In genomic region chr16:15606521-15607220, GRCh38 we compare ENCODE assay signal across 18 cellular contexts. TPM values are rescaled to one million over a fixed set of nuclear protein-coding genes. Genes with fewer than 3 reads are reported as not detected.
DNase-seq lines count a peak whose midpoint lies in the region; ATAC-seq and TF ChIP-seq lines count a peak whose summit lies in the region.
"Had no signal": no experiment of that assay in that cellular context is flagged by ENCODE, and none has a peak within 500 bp of the region (broad histone marks: within the 10 kb centered on the region; RNA-seq: fewer than 3 reads in every experiment).

No MANE protein-coding gene starts in this region.

- no peaks in the 10 kb centered on the region for H3K9me3 ChIP-seq in spleen
- H3K9me3 ChIP-seq in testis, result no peaks in the 10 kb centered on the region
- H3K9me3 ChIP-seq: A549, left lung, Peyer's patch had no signal

- WGBS in spleen, 5 donors, result 92 to 98% (median 97%) methylated on average over 5 of the region's 5 CpGs
- 95% methylated on average over 5 of the region's 5 CpGs for WGBS in testis, 2 donors

- peaks cover 6% of the 10 kb centered on the region for H3K4me1 Mint-ChIP-seq in activated CD8-positive, alpha-beta memory T cell treated with anti-CD3 and anti-CD28 coated beads, Interleukin-2, amount 10 ng/mL, durations not matched to agents 7 days and 5 days
- H3K4me1 Mint-ChIP-seq in activated CD4-positive, alpha-beta memory T cell treated with anti-CD3 and anti-CD28 coated beads for 36 hours (ENCODE audit: low read depth), result peaks cover 10% of the 10 kb centered on the region

- peak; percentile 3 for TF ChIP-seq CTCF in foreskin keratinocyte (conservative IDR thresholded peaks at IDR 0.05)
- TF ChIP-seq CTCF in spleen (IDR thresholded peaks at IDR 0.05 in 8 of 11, conservative IDR thresholded peaks at IDR 0.05 in 3 of 11), result no peak
- no peak for TF ChIP-seq CTCF in testis (IDR thresholded peaks at IDR 0.05)

- H3K4me3 ChIP-seq in spleen (no peak overlapping the region), testis (no peak overlapping the region)
- H3K4me3 ChIP-seq: A549, cardiac muscle cell, left lung, Peyer's patch had no signal

- POLR2A ChIA-PET in activated CD4-positive, alpha-beta memory T cell treated with anti-CD3 and anti-CD28 coated beads for 36 hours (lab: Charles Lee), result no interaction called here

- peaks cover 7% of the 10 kb centered on the region for H3K4me1 ChIP-seq in foreskin keratinocyte
- peaks cover 0 to 23% (median 12%) of the 10 kb centered on the region in 6 donors for H3K4me1 ChIP-seq in spleen
- peaks cover 8% of the 10 kb centered on the region for H3K4me1 ChIP-seq in testis
- H3K4me1 ChIP-seq: A549, Peyer's patch had no signal

- no peak for ATAC-seq in activated CD8-positive, alpha-beta memory T cell treated with anti-CD3 and anti-CD28 coated beads, Interleukin-2, amount 10 ng/mL, durations not matched to agents 7 days and 5 days
- peak; percentile 48 for ATAC-seq in foreskin keratinocyte
- no peak for ATAC-seq in GM19463 (IDR thresholded peaks at IDR 0.05; ENCODE audit: unreplicated experiment)
- ATAC-seq: A549 had no signal

- H3K4me3 Mint-ChIP-seq in activated CD8-positive, alpha-beta memory T cell treated with anti-CD3 and anti-CD28 coated beads, Interleukin-2, amount 10 ng/mL, durations not matched to agents 7 days and 5 days, result no peak overlapping the region
- no peak overlapping the region for H3K4me3 Mint-ChIP-seq in activated CD4-positive, alpha-beta memory T cell treated with anti-CD3 and anti-CD28 coated beads for 36 hours

- CTCF ChIA-PET in activated CD8-positive, alpha-beta memory T cell treated with anti-CD3 and anti-CD28 coated beads, Interleukin-2, amount 10 ng/mL, durations not matched to agents 7 days and 5 days (lab: Charles Lee), result no interaction called here
- CTCF ChIA-PET in activated CD4-positive, alpha-beta memory T cell treated with anti-CD3 and anti-CD28 coated beads for 36 hours (lab: Charles Lee), result interaction anchor here (0.9 kb wide), 1 partner anchor 37 kb away, joined by 4 read pairs; no protein-coding TSS in a partner anchor

- H3K27ac ChIP-seq in foreskin keratinocyte (no peak overlapping the region), spleen (peak overlapping the region in 7 of 8 donors; percentile 58 to 83 (median 67)), testis (peak overlapping the region in 1 of 2 donors; percentile 76)
- H3K27ac ChIP-seq: A549, cardiac muscle cell, Peyer's patch had no signal

- no peaks in the 10 kb centered on the region for H3K9me3 Mint-ChIP-seq in activated CD8-positive, alpha-beta memory T cell treated with anti-CD3 and anti-CD28 coated beads, Interleukin-2, amount 10 ng/mL, durations not matched to agents 7 days and 5 days (ENCODE audit: low read depth)
- H3K9me3 Mint-ChIP-seq in activated CD4-positive, alpha-beta memory T cell treated with anti-CD3 and anti-CD28 coated beads for 36 hours, result no peaks in the 10 kb centered on the region

- H3K27me3 ChIP-seq in foreskin keratinocyte (no peaks in the 10 kb centered on the region), spleen (replicated peaks in 1 of 7) (no peaks in the 10 kb centered on the region), testis (no peaks in the 10 kb centered on the region)
- H3K27me3 ChIP-seq: cardiac muscle cell, left lung, Peyer's patch had no signal

- intact Hi-C loops in activated CD4-positive, alpha-beta memory T cell treated with anti-CD3 and anti-CD28 coated beads for 36 hours (cut with micrococcal nuclease), result no loop called here
- intact Hi-C loops in spleen (cut with DNase I; ENCODE audit: low total_unique reads), result no loop called here
- intact Hi-C loops in testis (cut with DNase I; ENCODE audit: low total_unique reads), result no loop called here

- H3K27me3 Mint-ChIP-seq in activated CD8-positive, alpha-beta memory T cell treated with anti-CD3 and anti-CD28 coated beads, Interleukin-2, amount 10 ng/mL, durations not matched to agents 7 days and 5 days, result no peaks in the 10 kb centered on the region
- H3K27me3 Mint-ChIP-seq in activated CD4-positive, alpha-beta memory T cell treated with anti-CD3 and anti-CD28 coated beads for 36 hours, result no peaks in the 10 kb centered on the region

- DNase-seq in activated CD8-positive, alpha-beta memory T cell treated with anti-CD3 and anti-CD28 coated beads, Interleukin-2, amount 10 ng/mL, durations not matched to agents 7 days and 5 days, result no peak
- DNase-seq in activated CD8-positive, alpha-beta memory T cell treated with anti-CD3 and anti-CD28 coated beads, Interleukin-2, amount 50 U/mL, for 48 hours, result no peak
- no peak for DNase-seq in activated CD4-positive, alpha-beta memory T cell treated with anti-CD3 and anti-CD28 coated beads for 36 hours
- peak in 1 of 2 donors; percentile 13 for DNase-seq in foreskin keratinocyte
- no peak for DNase-seq in spleen
- DNase-seq in NCI-H524 (lab: John Stamatoyannopoulos, UW), result no peak
- DNase-seq in testis, result no peak
- DNase-seq: activated CD4-positive, CD25-positive, alpha-beta regulatory T cell treated with anti-CD3 and anti-CD28 coated beads, Interleukin-2, amount 50 U/mL, for 72 hours; left lung; NCI-H2029 treated with DMSO at 0.1 percent for 48 hours; NCI-H69; Peyer's patch; retina; stimulated activated CD4-positive, alpha-beta T cell treated with anti-CD3 and anti-CD28 coated beads, Interleukin-1b, Interleukin-23, amount 100 ng/mL, for 48 hours had no signal

- no peak for TF ChIP-seq POLR2A in spleen (IDR thresholded peaks at IDR 0.05)
- no peak for TF ChIP-seq POLR2A in testis (IDR thresholded peaks at IDR 0.05)

- peaks cover 61% of the 10 kb centered on the region for H3K36me3 Mint-ChIP-seq in activated CD8-positive, alpha-beta memory T cell treated with anti-CD3 and anti-CD28 coated beads, Interleukin-2, amount 10 ng/mL, durations not matched to agents 7 days and 5 days
- peaks cover 55% of the 10 kb centered on the region for H3K36me3 Mint-ChIP-seq in activated CD4-positive, alpha-beta memory T cell treated with anti-CD3 and anti-CD28 coated beads for 36 hours

- H3K36me3 ChIP-seq in spleen (peaks cover 3 to 100% (median 95%) of the 10 kb centered on the region in 6 donors), testis (ENCODE audit: low read depth, missing control alignments) (no peaks in the 10 kb centered on the region)

- peak overlapping the region; percentile 2 for H3K27ac Mint-ChIP-seq in activated CD8-positive, alpha-beta memory T cell treated with anti-CD3 and anti-CD28 coated beads, Interleukin-2, amount 10 ng/mL, durations not matched to agents 7 days and 5 days
- peak overlapping the region; percentile 53 for H3K27ac Mint-ChIP-seq in activated CD4-positive, alpha-beta memory T cell treated with anti-CD3 and anti-CD28 coated beads for 36 hours

RNA-seq across cellular contexts. Expression of gene MARF1, which starts 36.3 kb away (rescaled TPM):
- 10 to 100 TPM; 67.7 to 75.3 TPM for total RNA-seq in activated CD8-positive, alpha-beta memory T cell treated with anti-CD3 and anti-CD28 coated beads, Interleukin-2, amount 10 ng/mL, durations not matched to agents 7 days and 5 days
- total RNA-seq in activated CD4-positive, alpha-beta memory T cell treated with anti-CD3 and anti-CD28 coated beads for 36 hours, result 10 to 100 TPM; 61.9 to 62.6 TPM
- total RNA-seq in foreskin keratinocyte (16.9 and 18.4 TPM in 2 replicates), spleen (100 to 1,000 TPM in 5 of 7 donors, 10 to 100 TPM in 2; 79.4 to 169 (median 134) TPM), testis (10 to 100 TPM; 49.7 to 57.9 TPM)
- polyA plus RNA-seq in foreskin keratinocyte (6.8 TPM in 2 replicates), spleen (10 to 100 TPM; 24.0 to 33.9 (median 33.8) TPM), testis (ENCODE audit: insufficient read depth, low read depth, low replicate concordance) (30.9 TPM)

RNA-seq across cellular contexts. Expression of gene NDE1, which starts 43.4 kb away (rescaled TPM):
- total RNA-seq in activated CD8-positive, alpha-beta memory T cell treated with anti-CD3 and anti-CD28 coated beads, Interleukin-2, amount 10 ng/mL, durations not matched to agents 7 days and 5 days, result 100 to 1,000 TPM; 127 to 138 TPM
- total RNA-seq in activated CD4-positive, alpha-beta memory T cell treated with anti-CD3 and anti-CD28 coated beads for 36 hours, result 100 to 1,000 TPM; 117 to 119 TPM
- total RNA-seq in foreskin keratinocyte (66.5 and 74.9 TPM in 2 replicates), spleen (10 to 100 TPM; 52.6 to 69.6 (median 60.6) TPM), testis (10 to 100 TPM; 51.6 to 84.3 TPM)
- polyA plus RNA-seq in foreskin keratinocyte (23.4 and 28.4 TPM in 2 replicates), spleen (10 to 100 TPM in 2 of 3 donors, 1 to 10 TPM in 1; 8.7 to 20.0 (median 10.6) TPM), testis (ENCODE audit: insufficient read depth, low read depth, low replicate concordance) (45.2 TPM)
- polyA plus RNA-seq: neural cell had no signal
